Comparison of ENCODE assay signal across 18 cellular contexts in the genomic region with DNA sequence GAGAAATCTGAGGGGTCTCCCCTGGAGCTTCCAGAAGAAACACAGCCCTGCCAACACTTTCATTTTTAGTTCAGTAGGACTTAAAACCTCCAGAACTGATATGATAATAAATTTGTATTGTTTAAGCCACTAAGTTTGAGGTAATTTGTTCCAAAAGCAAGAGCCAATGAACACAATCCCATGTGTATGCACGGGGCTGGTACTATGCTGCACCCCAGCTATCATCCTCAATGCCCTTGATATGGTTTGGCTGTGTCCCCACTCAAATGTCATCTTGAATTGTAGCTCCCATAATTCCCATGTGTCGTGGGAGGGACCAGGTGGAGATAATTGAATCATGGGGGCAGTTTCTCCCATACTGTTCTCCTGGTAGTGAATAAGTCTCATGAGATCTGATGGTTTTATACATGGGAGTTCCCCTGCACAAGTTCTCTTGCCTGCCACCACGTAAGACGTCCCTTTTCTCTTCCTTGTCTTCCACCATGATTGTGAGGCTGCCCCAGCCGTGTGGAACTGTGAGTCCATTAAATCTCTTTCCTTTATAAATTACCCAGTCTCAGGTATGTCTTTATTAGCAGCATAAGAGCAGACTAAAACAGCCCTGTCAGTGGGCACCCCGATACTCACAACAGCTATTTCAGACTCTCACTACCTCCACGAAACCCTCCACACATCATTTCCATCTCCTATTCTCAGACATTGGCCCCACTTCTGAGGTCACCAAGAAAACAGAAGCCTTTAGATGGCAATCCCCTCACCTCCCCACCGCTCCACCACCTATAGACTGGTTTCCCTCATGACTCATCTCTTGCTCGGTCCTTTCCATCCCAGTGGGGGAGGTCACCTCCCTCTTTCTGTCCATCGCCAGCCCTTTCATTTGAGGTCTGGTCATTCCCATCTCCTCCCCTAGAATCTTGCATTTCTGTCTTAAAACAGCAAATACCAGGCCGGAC. TPM values are rescaled to one million over a fixed set of nuclear protein-coding genes. Genes with fewer than 3 reads are reported as not detected.
DNase-seq lines count a peak whose midpoint lies in the region; ATAC-seq, FAIRE-seq and TF ChIP-seq lines count a peak whose summit lies in the region.
"Had no signal": no experiment of that assay in that cellular context is flagged by ENCODE, and none has a peak within 500 bp of the region (broad histone marks: within the 10 kb centered on the region; RNA-seq: fewer than 3 reads in every experiment).

No MANE protein-coding gene starts in this region.

- H3K4me3 ChIP-seq in GM12878 (peak overlapping the region; percentile 35; the same call in 1 of the 2 replicates), left ventricle myocardium inferior (no peak overlapping the region)
- H3K4me3 ChIP-seq: coronary artery, lung, thoracic aorta had no signal

- H3K36me3 ChIP-seq in GM12878 (ENCODE audit: control insufficient read depth in 2 of 2, insufficient read depth in 2 of 2, low read length in 1 of 2) (no peaks in the 10 kb centered on the region), left ventricle myocardium inferior (no peaks in the 10 kb centered on the region)
- H3K36me3 ChIP-seq: thoracic aorta had no signal

- POLR2A ChIA-PET in GM12878 (lab: Charles Lee): interaction anchor here (0.6 to 1.0 kb wide), 2 partner anchors 13 to 1043 kb away, joined by 3 read pairs; no protein-coding TSS in a partner anchor

- 0 out of 2 replicates have a peak, but pooled peaks have one; percentile 0 for TF ChIP-seq RAD21 in GM12878 (IDR thresholded peaks at IDR 0.05; ENCODE audit: insufficient read depth, low read depth, low read length)

- no peaks in the 10 kb centered on the region for H4K20me1 ChIP-seq in GM12878 (ENCODE audit: control insufficient read depth, insufficient read depth)

- in situ Hi-C loops in GM12878 (cut with MboI): no loop called here

- 9% methylated on average over 11 of the region's 11 CpGs for WGBS in GM12878 (ENCODE audit: insufficient coverage, insufficient replicate concordance, low lambda C conversion rate, missing lambda C conversion rate)

- intact Hi-C loops in GM12878 (cut with micrococcal nuclease; ENCODE audit: unreplicated experiment) (loop anchor here (2.0 kb wide), 1 partner anchor 47 kb away; no protein-coding TSS in a partner anchor), left ventricle myocardium inferior (cut with micrococcal nuclease) (no loop called here)

- SMC1A ChIA-PET in GM12878 (lab: Charles Lee; ENCODE audit: uncharacterized antibody, unreplicated experiment): interaction anchor here (1.3 to 2.1 kb wide), 2 partner anchors 46 to 53 kb away, joined by 5 to 11 read pairs; no protein-coding TSS in a partner anchor

- H3K9ac ChIP-seq in GM12878 (ENCODE audit: control insufficient read depth, insufficient read depth, low read length): no peak overlapping the region; the same call in 1 of the 2 replicates

- ATAC-seq in GM18505 (IDR thresholded peaks at IDR 0.05; ENCODE audit: unreplicated experiment): peak; percentile 59
- ATAC-seq in GM19455 (IDR thresholded peaks at IDR 0.05; ENCODE audit: unreplicated experiment): peak; percentile 71
- peak; percentile 70 for ATAC-seq in HG02884 (IDR thresholded peaks at IDR 0.05; ENCODE audit: unreplicated experiment)
- peak; percentile 94 for ATAC-seq in GM12878
- ATAC-seq: esophagus mucosa had no signal

- no peaks in the 10 kb centered on the region for H3K27me3 ChIP-seq in GM12878 (replicated peaks in 1 of 2; ENCODE audit: control insufficient read depth in 2 of 2, insufficient read depth in 2 of 2, low read length in 1 of 2)
- peaks cover 4% of the 10 kb centered on the region for H3K27me3 ChIP-seq in left ventricle myocardium inferior (ENCODE audit: low read depth)

- peak; percentile 46 to 66; a peak in 3 of 4 replicates for TF ChIP-seq EP300 in GM12878 (IDR thresholded peaks at IDR 0.05; ENCODE audit: borderline replicate concordance in 1 of 2, control insufficient read depth in 1 of 2, low read depth in 2 of 2, low read length in 2 of 2)

- H3K4me1 ChIP-seq in GM12878 (ENCODE audit: control insufficient read depth, insufficient read depth, low read length) (peaks cover 22% of the 10 kb centered on the region), left ventricle myocardium inferior (no peaks in the 10 kb centered on the region)

- H3K9me3 ChIP-seq in GM12878 (replicated peaks; ENCODE audit: control insufficient read depth, insufficient read depth, low read length) (no peaks in the 10 kb centered on the region; the same call in 1 of the 3 replicates), left ventricle myocardium inferior (replicated peaks) (no peaks in the 10 kb centered on the region)
- H3K9me3 ChIP-seq: thoracic aorta had no signal

- DNase-seq in GM12878 (ENCODE audit: low read depth, low spot score) (peak; percentile 64), SKM-1 (lab: John Stamatoyannopoulos, UW; ENCODE audit: unreplicated experiment) (no peak), left ventricle myocardium inferior (no peak)
- DNase-seq in activated effector memory CD4-positive, alpha-beta T cell treated with Interleukin-2 at 50 U/mL for 16 hours: no peak
- DNase-seq: amygdala, EL, hippocampal formation, NCI-H1092 treated with DMSO at 0.1 percent for 48 hours had no signal

- RAD21 ChIA-PET in GM12878 (lab: Charles Lee; ENCODE audit: unreplicated experiment): interaction anchor here (1.4 to 2.8 kb wide), 2 partner anchors 46 to 329 kb away, joined by 3 to 19 read pairs; no protein-coding TSS in a partner anchor

- no peak for TF ChIP-seq CTCF in GM12878 (IDR thresholded peaks at IDR 0.05 in 2 of 3, conservative IDR thresholded peaks at IDR 0.05 in 1 of 3; ENCODE audit: control insufficient read depth in 2 of 3, extremely low read depth in 1 of 3, insufficient read depth in 1 of 3, low read depth in 3 of 3, low read length in 3 of 3)
- no peak for TF ChIP-seq CTCF in left ventricle myocardium inferior (IDR thresholded peaks at IDR 0.05; ENCODE audit: borderline replicate concordance)

- H3K27ac ChIP-seq in GM12878 (ENCODE audit: control insufficient read depth, insufficient read depth) (peak overlapping the region; percentile 35), left ventricle myocardium inferior (replicated peaks) (no peak overlapping the region)
- H3K27ac ChIP-seq: C4-2B, coronary artery, thoracic aorta had no signal

- CTCF ChIA-PET in GM12878 (lab: Yijun Ruan, JAX): interaction anchor here (0.5 kb wide), 1 partner anchor 997 kb away, joined by 3 read pairs; no protein-coding TSS in a partner anchor

- peak overlapping the region; percentile 72 for H3K4me2 ChIP-seq in GM12878 (ENCODE audit: control insufficient read depth, insufficient read depth)

- peak; percentile 85 for FAIRE-seq in GM12878 (lab: Jason Lieb, UNC)
- FAIRE-seq: RCC 7860 had no signal

- BruUV-seq in GM12878 (replicated peaks; lab: Mats Ljungman, UMichigan): TSS peak; percentile 60

- no peaks in the 10 kb centered on the region for H3K79me2 ChIP-seq in GM12878 (ENCODE audit: control insufficient read depth, insufficient read depth, low read length)

- peak overlapping the region; percentile 50 for H2AFZ ChIP-seq in GM12878 (ENCODE audit: control insufficient read depth, low read depth, low read length)

- TF ChIP-seq POLR2A in GM18505 (IDR thresholded peaks at IDR 0.05; ENCODE audit: borderline replicate concordance, extremely low read depth, insufficient read depth, insufficient read length) (no peak), GM12878 (IDR thresholded peaks at IDR 0.05; ENCODE audit: low read depth, low read length) (no peak)

TF ChIP-seq in GM12878, 131 proteins besides CTCF, POLR2A, EP300 and RAD21 (continues in another document):
- TF ChIP-seq CBX5 (IDR thresholded peaks at IDR 0.05; ENCODE audit: low read depth) (no peak), ZSCAN29 (IDR thresholded peaks at IDR 0.05) (no peak), ZNF384 (IDR thresholded peaks at IDR 0.05; ENCODE audit: borderline replicate concordance, low read depth, low read length) (no peak), NBN (IDR thresholded peaks at IDR 0.05) (peak; percentile 78), SREBF1 (IDR thresholded peaks at IDR 0.05; ENCODE audit: low read length) (no peak), RFX5 (IDR thresholded peaks at IDR 0.05; ENCODE audit: low read depth, low read length) (no peak), NKRF (conservative IDR thresholded peaks at IDR 0.05) (no peak), SMC3 (IDR thresholded peaks at IDR 0.05; ENCODE audit: borderline replicate concordance, low read length) (no peak), CHD4 (IDR thresholded peaks at IDR 0.05) (no peak), SMAD5 (IDR thresholded peaks at IDR 0.05; ENCODE audit: low read depth) (no peak)

RNA-seq across cellular contexts. Expression of gene CACNG1, which starts 8.9 kb away (rescaled TPM):
- not detected in 2 replicates for total RNA-seq in GM12878 (2013; cell fraction: nucleolus; rRNA removed)
- 0.49 TPM in 1 of 2 replicates, not detected in the other for total RNA-seq in GM12878 (2014; rRNA removed)
- not detected in 2 replicates for total RNA-seq in GM12878 (2014; rRNA removed; fragmentation: Illumina TruSeq; extraction: Trizol)
- not detected in 2 replicates for total RNA-seq in GM12878 (2021)
- polyA plus RNA-seq in GM12878 (2011; ENCODE audit: low read depth): not detected
- not detected in 2 replicates for polyA plus RNA-seq in GM12878 (2011; rRNA removed)
- not detected in 2 replicates for polyA plus RNA-seq in GM12878 (2011; cell fraction: cytosol; rRNA removed)
- not detected in 2 replicates for polyA plus RNA-seq in GM12878 (2011; cell fraction: nucleus; rRNA removed)
- polyA plus RNA-seq in GM12878 (2012): not detected in 2 replicates
- not detected in 2 replicates for polyA plus RNA-seq in GM12878 (2014; fragmentation: Illumina TruSeq; extraction: Trizol)
- not detected for polyA plus RNA-seq in GM12878 (2014; fragmentation: Nextera tagmentation; extraction: Ambion mirVana)
- polyA plus RNA-seq in GM12878 (2014; rRNA removed): not detected in 2 replicates
- not detected for polyA plus RNA-seq in GM12878 (2016; fragmentation: Nextera tagmentation; extraction: Ambion mirVana)
- not detected in 2 replicates for polyA minus RNA-seq in GM12878 (2011; rRNA and poly(A)+ RNA removed)
- polyA minus RNA-seq in GM12878 (2011; cell fraction: cytosol; rRNA and poly(A)+ RNA removed): not detected in 2 replicates
- not detected in 2 replicates for polyA minus RNA-seq in GM12878 (2011; cell fraction: nucleus; rRNA and poly(A)+ RNA removed)
- not detected for total RNA-seq in left ventricle myocardium inferior
- total RNA-seq: esophagus mucosa, lung, NCI-H460, thoracic aorta had no signal
